Comparison of ENCODE assay signal across 8 cellular contexts in the genomic region with DNA sequence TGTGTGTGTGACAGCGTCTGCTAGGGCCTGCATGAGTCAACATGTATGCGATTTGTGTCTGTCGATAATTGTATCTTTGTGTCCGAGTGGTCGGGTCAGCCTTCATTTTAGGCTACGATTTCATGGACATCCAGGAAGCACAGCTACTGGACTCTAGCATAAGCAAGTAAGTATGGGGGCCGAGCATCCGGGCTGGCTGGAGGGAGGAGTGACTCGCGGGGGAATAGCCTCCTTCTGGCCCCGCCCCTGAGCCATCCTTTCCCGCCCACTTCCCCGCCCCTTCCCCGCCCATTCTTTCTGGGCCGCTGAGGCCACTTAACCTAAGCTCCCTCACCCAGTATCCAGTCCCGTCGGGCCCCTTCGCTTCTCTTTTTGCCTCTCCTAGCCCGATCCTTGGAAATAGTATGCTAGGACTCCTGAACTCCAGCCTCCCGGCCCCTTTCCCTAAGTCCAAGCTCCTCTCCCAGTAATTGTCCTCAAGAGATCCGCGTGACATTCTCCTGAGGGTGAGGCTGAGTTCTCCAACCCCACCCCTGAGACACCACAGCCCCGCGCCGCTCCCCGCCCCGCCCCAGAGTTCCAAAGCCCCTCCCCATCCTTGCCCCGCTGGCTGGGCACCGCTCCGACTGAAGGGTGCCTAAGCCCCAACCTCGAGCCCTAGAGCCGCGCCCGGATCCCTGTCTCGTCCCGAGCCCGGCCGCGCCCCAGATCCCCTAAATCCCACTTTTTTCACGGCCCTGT.
DNase-seq lines count a peak whose midpoint lies in the region; ATAC-seq lines count a peak whose summit lies in the region.

No MANE protein-coding gene starts in this region.

- ATAC-seq in HG02759 (IDR thresholded peaks at IDR 0.05; ENCODE audit: unreplicated experiment) (peak; percentile 32), GM18861 (IDR thresholded peaks at IDR 0.05; ENCODE audit: unreplicated experiment) (no peak)

- DNase-seq in DMS79 treated with DMSO at 0.1 percent for 48 hours (lab: John Stamatoyannopoulos, UW) (peak; percentile 89), NCI-H345 treated with DMSO at 0.1 percent for 48 hours (lab: John Stamatoyannopoulos, UW; ENCODE audit: unreplicated experiment) (peak; percentile 89), cerebellar cortex (ENCODE audit: low spot score) (peak; percentile 92), kidney glomerular epithelial cell (lab: John Stamatoyannopoulos, UW) (peak; percentile 92)
- peak; percentile 72 for DNase-seq in activated CD4-positive, CD25-positive, alpha-beta regulatory T cell treated with anti-CD3 and anti-CD28 coated beads, Interleukin-2, amount 50 U/mL, for 72 hours
- peak; percentile 68 to 84 (median 76) for DNase-seq in stimulated activated CD4-positive, alpha-beta T cell treated with anti-CD3 and anti-CD28 coated beads, Interleukin-12 subunit alpha, Interleukin-12 subunit beta, amount 100 ng/mL, for 48 hours (ENCODE audit: low read depth in 2 of 3, low spot score in 1 of 3)
